In the genomic region with DNA sequence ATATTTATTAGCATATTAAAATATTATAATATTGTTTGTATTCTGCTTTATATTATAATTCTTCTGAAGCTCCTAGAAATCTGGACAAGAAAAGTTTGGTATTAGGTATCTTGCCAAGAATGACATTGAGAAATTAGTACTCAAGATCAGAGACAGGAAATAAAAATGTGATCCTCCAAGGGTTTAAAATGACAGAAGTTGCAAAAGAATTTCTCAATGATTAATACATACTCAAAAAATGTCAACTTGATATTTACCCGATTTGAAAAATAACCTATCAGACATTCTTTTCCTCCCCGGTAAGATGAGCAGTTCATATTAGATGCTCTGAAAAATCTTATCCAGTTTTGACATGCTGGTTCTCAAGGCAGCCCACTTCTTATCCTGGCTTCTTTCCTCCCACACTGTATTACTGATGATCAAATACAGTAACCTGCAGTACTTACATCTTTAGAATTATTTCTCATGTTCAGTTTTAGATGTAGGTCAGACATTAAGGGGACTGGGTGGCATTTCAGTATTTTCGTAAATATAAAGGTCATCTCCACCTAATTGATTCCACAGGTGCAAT, we compare ENCODE assay signal across 21 cellular contexts. TPM values are rescaled to one million over a fixed set of nuclear protein-coding genes. Genes with fewer than 3 reads are reported as not detected.
DNase-seq lines count a peak whose midpoint lies in the region; ATAC-seq, FAIRE-seq and TF ChIP-seq lines count a peak whose summit lies in the region.
"Had no signal": no experiment of that assay in that cellular context is flagged by ENCODE, and none has a peak within 500 bp of the region (broad histone marks: within the 10 kb centered on the region; RNA-seq: fewer than 3 reads in every experiment).

No MANE protein-coding gene starts in this region.

- FAIRE-seq in H54 (lab: Jason Lieb, UNC): peak; percentile 36
- FAIRE-seq: D721Med had no signal

- H3K36me3 ChIP-seq in gastrocnemius medialis (no peaks in the 10 kb centered on the region), transverse colon (no peaks in the 10 kb centered on the region)
- H3K36me3 ChIP-seq: BE2C, SJSA1 had no signal

- no peak for TF ChIP-seq CTCF in gastrocnemius medialis (IDR thresholded peaks at IDR 0.05 in 4 of 5, conservative IDR thresholded peaks at IDR 0.05 in 1 of 5)
- no peak for TF ChIP-seq CTCF in transverse colon (IDR thresholded peaks at IDR 0.05)

- TF ChIP-seq EP300 in transverse colon (IDR thresholded peaks at IDR 0.05; ENCODE audit: low read depth): no peak

- 77 to 85% methylated on average over 3 of the region's 3 CpGs for WGBS in transverse colon (ENCODE audit: low coverage in 1 of 2), 2 donors

- H3K9me3 ChIP-seq in gastrocnemius medialis (no peaks in the 10 kb centered on the region), transverse colon (no peaks in the 10 kb centered on the region)
- H3K9me3 ChIP-seq: BE2C, SJSA1 had no signal

- no peaks in the 10 kb centered on the region for H3K27me3 ChIP-seq in gastrocnemius medialis
- H3K27me3 ChIP-seq in transverse colon: no peaks in the 10 kb centered on the region
- H3K27me3 ChIP-seq: BE2C, SJSA1 had no signal

- no peak overlapping the region for H3K4me3 ChIP-seq in gastrocnemius medialis
- no peak overlapping the region for H3K4me3 ChIP-seq in transverse colon
- H3K4me3 ChIP-seq: SJSA1 had no signal

- intact Hi-C loops in gastrocnemius medialis (cut with DNase I; ENCODE audit: low total_unique reads) (no loop called here), transverse colon (cut with DNase I; ENCODE audit: low total_unique reads) (no loop called here)

- TF ChIP-seq POLR2A in H54 (IDR thresholded peaks at IDR 0.05; ENCODE audit: low read depth, low read length) (no peak), gastrocnemius medialis (IDR thresholded peaks at IDR 0.05) (no peak), transverse colon (IDR thresholded peaks at IDR 0.05) (no peak)

- no peak for DNase-seq in H54 (ENCODE audit: insufficient read length, low spot score)
- peak; percentile 57 for DNase-seq in iris pigment epithelial cell (ENCODE audit: low read depth)
- no peak for DNase-seq in gastrocnemius medialis
- no peak for DNase-seq in transverse colon
- DNase-seq in activated CD4-positive, alpha-beta T cell treated with anti-CD3 and anti-CD28 coated beads, Interleukin-2, amount 50 U/mL, for 4 hours: no peak
- DNase-seq in stimulated activated CD4-positive, alpha-beta T cell treated with anti-CD3 and anti-CD28 coated beads, Interleukin-4, amount 100 ng/mL, for 4 hours: no peak
- DNase-seq: BE2C; CD4-positive, alpha-beta memory T cell; DND-41; GDM1; GOT3; IMR-90; Kasumi-1; NCI-H1417 treated with DMSO at 0.1 percent for 48 hours; NCI-H2029; NCI-H524 had no signal

- peak; percentile 57; the same call in 2 of the 3 replicates for ATAC-seq in SK-N-SH treated with all-trans-retinoic acid at 6 μM for 48 hours
- peak; percentile 36 to 51 for ATAC-seq in gastrocnemius medialis
- ATAC-seq in HG02642 (IDR thresholded peaks at IDR 0.05; ENCODE audit: poor library complexity, unreplicated experiment): no peak

- H3K27ac ChIP-seq in gastrocnemius medialis (peak overlapping the region in 2 of 4 donors; percentile 13), transverse colon (no peak overlapping the region)
- H3K27ac ChIP-seq: SJSA1 had no signal

- in situ Hi-C loops in gastrocnemius medialis (cut with MboI; ENCODE audit: low sequenced_read_pairs in 4 of 4) (no loop called here), transverse colon (cut with MboI; ENCODE audit: low pct_ligation_motif_present in 1 of 4, low pct_unique_long_range_greater_than_20kb in 1 of 4, low sequenced_read_pairs in 3 of 4) (no loop called here)

- H3K4me1 ChIP-seq in gastrocnemius medialis (peaks cover 0 to 13% of the 10 kb centered on the region in 2 donors), transverse colon (peaks cover 0 to 8% (median under 1%) of the 10 kb centered on the region in 4 donors)
- H3K4me1 ChIP-seq: BE2C, SJSA1 had no signal

TF ChIP-seq in SK-N-SH treated with all-trans-retinoic acid at 6 μM for 48 hours, 23 proteins besides CTCF, POLR2A, EP300 and RAD21:
- TF ChIP-seq CSDC2 (CRISPR knock-in tag; IDR thresholded peaks at IDR 0.05) (no peak), ISL1 (CRISPR knock-in tag; IDR thresholded peaks at IDR 0.05) (peak; percentile 39; the same call in 1 of the 2 replicates)

RNA-seq across cellular contexts. Expression of a gene that starts 55.3 kb away (rescaled TPM):
- total RNA-seq in gastrocnemius medialis (1 to 10 TPM; 2.2 to 3.6 (median 2.9) TPM), transverse colon (1 to 10 TPM in 3 of 4 donors, not detected in 1; 1.6 to 3.2 (median 2.2) TPM)
- total RNA-seq: OCI-LY7 had no signal
